1 cellular context compared by ENCODE assay signal in genomic region chr11:118102721-118103261, GRCh38.
A peak's percentile ranks its signal among the peaks of the same experiment; 100 is the strongest.
TF ChIP-seq lines count a peak whose summit lies in the region.

No MANE protein-coding gene starts in this region.

TF ChIP-seq in K562, 482 proteins besides CTCF, POLR2A, EP300 and RAD21 (continued from another document and continues in another):
- TF ChIP-seq CBX1 (IDR thresholded peaks at IDR 0.05; ENCODE audit: low read depth) (no peak; the same call in 1 of the 2 replicates), KLF16 (IDR thresholded peaks at IDR 0.05) (no peak), ZBTB7A (IDR thresholded peaks at IDR 0.05; ENCODE audit: borderline replicate concordance, control insufficient read depth, low read depth, low read length) (no peak), ZNF280A (IDR thresholded peaks at IDR 0.05; ENCODE audit: low read depth, partially characterized antibody) (no peak), CCAR2 (IDR thresholded peaks at IDR 0.05; ENCODE audit: low read depth, low read length) (no peak), ETV5 (CRISPR knock-in tag; IDR thresholded peaks at IDR 0.05; ENCODE audit: low read depth) (no peak), TGIF2 (CRISPR knock-in tag; IDR thresholded peaks at IDR 0.05) (no peak), KLF10 (CRISPR knock-in tag; IDR thresholded peaks at IDR 0.05) (no peak), HDAC6 (IDR thresholded peaks at IDR 0.05; ENCODE audit: low read depth, low read length) (no peak), ATF4 (CRISPR knock-in tag; IDR thresholded peaks at IDR 0.05) (no peak), PTRF (tag; IDR thresholded peaks at IDR 0.05) (no peak), ZBTB43 (CRISPR knock-in tag; IDR thresholded peaks at IDR 0.05) (no peak), MTF1 (CRISPR knock-in tag; IDR thresholded peaks at IDR 0.05; ENCODE audit: borderline replicate concordance) (no peak), TCF15 (CRISPR knock-in tag; IDR thresholded peaks at IDR 0.05) (no peak), SMARCA5 (IDR thresholded peaks at IDR 0.05) (no peak), E2F3 (CRISPR knock-in tag; IDR thresholded peaks at IDR 0.05) (no peak), RREB1 (CRISPR knock-in tag; IDR thresholded peaks at IDR 0.05) (no peak), ZNF518B (CRISPR knock-in tag; IDR thresholded peaks at IDR 0.05) (no peak), KLF13 (tag; IDR thresholded peaks at IDR 0.05; ENCODE audit: borderline replicate concordance, low read depth) (peak; percentile 62; the same call in 1 of the 2 replicates), ZNF778 (CRISPR knock-in tag; IDR thresholded peaks at IDR 0.05) (no peak), ELK3 (CRISPR knock-in tag; IDR thresholded peaks at IDR 0.05) (no peak), TCFL5 (CRISPR knock-in tag; conservative IDR thresholded peaks at IDR 0.05) (no peak), ZNF263 (CRISPR knock-in tag; IDR thresholded peaks at IDR 0.05; ENCODE audit: borderline replicate concordance) (no peak), ZNF57 (CRISPR knock-in tag; IDR thresholded peaks at IDR 0.05) (no peak), BCLAF1 (IDR thresholded peaks at IDR 0.05; ENCODE audit: borderline replicate concordance in 1 of 2, control insufficient read depth in 1 of 2, low read depth in 2 of 2, low read length in 1 of 2) (no peak), NR0B1 (IDR thresholded peaks at IDR 0.05; ENCODE audit: partially characterized antibody) (no peak), CC2D1A (IDR thresholded peaks at IDR 0.05) (no peak), YY1 (IDR thresholded peaks at IDR 0.05; ENCODE audit: borderline replicate concordance in 1 of 3, control insufficient read depth in 1 of 3, extremely low read depth in 1 of 3, insufficient read depth in 3 of 3, insufficient read length in 1 of 3, insufficient replicate concordance in 2 of 3, low read depth in 1 of 3, low read length in 2 of 3) (peak in 2 of 3 experiments; percentile 25 to 83), ZNF644 (tag; IDR thresholded peaks at IDR 0.05; ENCODE audit: low read depth) (no peak), ZKSCAN1 (IDR thresholded peaks at IDR 0.05; ENCODE audit: low read depth, low read length) (0 out of 2 replicates have a peak, but pooled peaks have one; percentile 33), RBM25 (IDR thresholded peaks at IDR 0.05; ENCODE audit: low read depth, low read length, severe bottlenecking) (peak; percentile 32), MED1 (CRISPR knock-in tag; IDR thresholded peaks at IDR 0.05; ENCODE audit: borderline replicate concordance) (no peak), ZNF507 (tag; conservative IDR thresholded peaks at IDR 0.05) (no peak), IRF2 (CRISPR knock-in tag; IDR thresholded peaks at IDR 0.05) (no peak), ETS2 (tag; IDR thresholded peaks at IDR 0.05; ENCODE audit: borderline replicate concordance, poor library complexity, severe bottlenecking) (no peak), ZNF277 (CRISPR knock-in tag; IDR thresholded peaks at IDR 0.05; ENCODE audit: borderline replicate concordance) (no peak), USF1 (CRISPR knock-in tag; IDR thresholded peaks at IDR 0.05) (peak; percentile 69)
